ENCODE assay signal across 8 cellular contexts in the genomic region with DNA sequence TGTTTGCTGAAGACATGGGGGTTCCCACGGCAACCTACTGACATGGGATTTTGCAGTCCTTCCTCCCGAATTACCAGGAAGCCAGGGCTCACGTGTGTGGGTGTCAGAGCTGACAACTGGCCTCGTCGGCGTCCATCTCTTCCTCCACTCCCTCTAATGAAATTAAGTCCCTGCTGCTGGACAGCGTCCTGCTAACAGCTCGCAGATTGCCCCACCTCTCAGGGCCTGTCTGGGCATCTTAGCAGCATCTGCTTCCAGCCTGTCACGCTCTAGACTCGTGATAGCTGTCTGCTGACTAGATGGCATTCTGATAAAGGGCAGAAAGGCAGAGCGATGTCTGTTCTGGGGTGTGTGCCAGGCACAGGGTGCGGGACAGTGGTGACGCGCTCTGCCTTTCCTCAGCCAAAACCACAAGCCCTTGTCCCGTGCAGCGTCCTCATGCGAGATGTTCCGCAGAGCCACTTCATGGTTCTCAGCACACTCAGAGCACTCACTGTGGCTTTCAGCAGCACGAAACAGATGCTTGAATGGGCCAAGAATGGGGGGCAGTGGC.
DNase-seq lines count a peak whose midpoint lies in the region; ATAC-seq and TF ChIP-seq lines count a peak whose summit lies in the region.

No MANE protein-coding gene starts in this region.

- BruUV-seq in Panc1 (replicated peaks; lab: Mats Ljungman, UMichigan) = no TSS peak

- 44 to 59% methylated on average over 19 of the region's 19 CpGs for WGBS in sigmoid colon, 2 donors
- WGBS in H9 (ENCODE audit: extremely low coverage, insufficient read length, low lambda C conversion rate) = no CpG with 5 or more reads among the region's 19 CpGs

- ATAC-seq in Panc1 = peak; percentile 32; the same call in 1 of the 2 replicates
- ATAC-seq in activated naive CD8-positive, alpha-beta T cell treated with anti-CD3 and anti-CD28 coated beads, Interleukin-2, amount 10 ng/mL, durations not matched to agents 7 days and 5 days (ENCODE audit: low read depth) = peak; percentile 82
- ATAC-seq in HG02798 (IDR thresholded peaks at IDR 0.05; ENCODE audit: poor library complexity, unreplicated experiment) = no peak

- no peak overlapping the region for H4K8ac ChIP-seq in H9 (replicated peaks; ENCODE audit: insufficient read length, low read depth, low read length)

- no peak for TF ChIP-seq POLR2A in sigmoid colon (IDR thresholded peaks at IDR 0.05)

- H3T11ph ChIP-seq in H9 (ENCODE audit: low read length) = no peak overlapping the region

- POLR2A ChIA-PET in Panc1 (lab: Charles Lee) = no interaction called here
- POLR2A ChIA-PET in activated naive CD8-positive, alpha-beta T cell treated with anti-CD3 and anti-CD28 coated beads, Interleukin-2, amount 10 ng/mL, durations not matched to agents 7 days and 5 days (lab: Charles Lee) = no interaction called here

- no peak overlapping the region for H2BK15ac ChIP-seq in H9 (ENCODE audit: low read depth, low read length)

- no peak overlapping the region for H3K4me2 ChIP-seq in H9 (ENCODE audit: insufficient read depth, insufficient read length, low read length)

- no peak overlapping the region for H3K14ac ChIP-seq in H9 (ENCODE audit: insufficient read depth, low read length)

- H3K4ac ChIP-seq in H9 (ENCODE audit: low read depth, low read length) = no peak overlapping the region

- H3K79me2 ChIP-seq in H9 (ENCODE audit: insufficient read depth, low read length) = no peaks in the 10 kb centered on the region

- CTCF ChIA-PET in Panc1 (lab: Charles Lee) = interaction anchor here (0.6 kb wide), 1 partner anchor 27 kb away, joined by 3 read pairs; no protein-coding TSS in a partner anchor

- DNase-seq in COLO829 (ENCODE audit: low spot score) = peak; percentile 83
- no peak for DNase-seq in Panc1 (ENCODE audit: low read depth, low spot score)
- peak; percentile 43 for DNase-seq in activated naive CD8-positive, alpha-beta T cell treated with anti-CD3 and anti-CD28 coated beads, Interleukin-2, amount 10 ng/mL, durations not matched to agents 7 days and 5 days
- peak; percentile 77 for DNase-seq in cardiac septum (ENCODE audit: low spot score)
- peak; percentile 95 for DNase-seq in sigmoid colon
- no peak for DNase-seq in MG63
- DNase-seq in H9 = no peak

- H3K9me3 Mint-ChIP-seq in activated naive CD8-positive, alpha-beta T cell treated with anti-CD3 and anti-CD28 coated beads, Interleukin-2, amount 10 ng/mL, durations not matched to agents 7 days and 5 days = peaks cover 17% of the 10 kb centered on the region
- 0 out of 5 replicates have a peak, but pooled peaks cover 0 to 2% of the 10 kb centered on the region in 2 experiments for H3K9me3 Mint-ChIP-seq in H9

- H3K36me3 Mint-ChIP-seq in activated naive CD8-positive, alpha-beta T cell treated with anti-CD3 and anti-CD28 coated beads, Interleukin-2, amount 10 ng/mL, durations not matched to agents 7 days and 5 days = peaks cover 23% of the 10 kb centered on the region
- H3K36me3 Mint-ChIP-seq in H9 (ENCODE audit: insufficient read depth in 1 of 3, low read depth in 3 of 3) = no peaks in the 10 kb centered on the region

- no peak for TF ChIP-seq CTCF in Panc1 (IDR thresholded peaks at IDR 0.05)
- TF ChIP-seq CTCF in sigmoid colon (IDR thresholded peaks at IDR 0.05) = no peak
- no peak for TF ChIP-seq CTCF in H9 (conservative IDR thresholded peaks at IDR 0.05)

- H2BK12ac ChIP-seq in H9 (ENCODE audit: insufficient read length, low read depth, low read length) = no peak overlapping the region

- H3K79me1 ChIP-seq in H9 (ENCODE audit: insufficient read depth, low read depth, low read length, poor library complexity, severe bottlenecking) = no peaks in the 10 kb centered on the region

- H3K27me3 Mint-ChIP-seq in activated naive CD8-positive, alpha-beta T cell treated with anti-CD3 and anti-CD28 coated beads, Interleukin-2, amount 10 ng/mL, durations not matched to agents 7 days and 5 days = no peaks in the 10 kb centered on the region
- H3K27me3 Mint-ChIP-seq in H9 (ENCODE audit: low read depth) = peaks cover 13% of the 10 kb centered on the region

- no peak overlapping the region for H3K18ac ChIP-seq in H9 (ENCODE audit: insufficient read length, low read depth, low read length)

- peaks cover 17% of the 10 kb centered on the region for H3K4me1 Mint-ChIP-seq in activated naive CD8-positive, alpha-beta T cell treated with anti-CD3 and anti-CD28 coated beads, Interleukin-2, amount 10 ng/mL, durations not matched to agents 7 days and 5 days
- peaks cover 20 to 29% of the 10 kb centered on the region in 2 experiments for H3K4me1 Mint-ChIP-seq in H9

- H3K4me1 ChIP-seq in Panc1 (ENCODE audit: control insufficient read depth, insufficient read depth, low read length) (peaks cover 16% of the 10 kb centered on the region), sigmoid colon (peaks cover 0 to 28% (median 9%) of the 10 kb centered on the region in 4 donors), H9 (ENCODE audit: insufficient read depth, low read length) (no peaks in the 10 kb centered on the region)

- no peak overlapping the region for H4K91ac ChIP-seq in H9 (ENCODE audit: insufficient read length, low read depth, low read length)

- intact Hi-C loops in Panc1 (cut with micrococcal nuclease; ENCODE audit: unreplicated experiment) (no loop called here), cardiac septum (cut with DNase I) (no loop called here), sigmoid colon (cut with DNase I) (loop anchor here (2.0 kb wide), 1 partner anchor 33 kb away; no protein-coding TSS in a partner anchor)

- no peak overlapping the region for H3K9ac ChIP-seq in H9 (ENCODE audit: extremely low read depth, insufficient read length, low read length)

- no peaks in the 10 kb centered on the region for H3K23me2 ChIP-seq in H9 (ENCODE audit: insufficient read length, low read depth, low read length, poor library complexity, severe bottlenecking)

- H4K20me1 ChIP-seq in H9 (ENCODE audit: control insufficient read depth, insufficient read depth, insufficient read length) = peaks cover 3% of the 10 kb centered on the region

- H2AK5ac ChIP-seq in H9 (ENCODE audit: insufficient read length, low read length) = no peak overlapping the region

- H3K27ac Mint-ChIP-seq in activated naive CD8-positive, alpha-beta T cell treated with anti-CD3 and anti-CD28 coated beads, Interleukin-2, amount 10 ng/mL, durations not matched to agents 7 days and 5 days = peak overlapping the region; percentile 60
- H3K27ac Mint-ChIP-seq in H9 = no peak overlapping the region; a peak in 1 of 7 replicates

- no peak overlapping the region for H3K56ac ChIP-seq in H9 (ENCODE audit: insufficient read length, low read depth, low read length)

- TF ChIP-seq EP300 in sigmoid colon (IDR thresholded peaks at IDR 0.05) = peak; percentile 73 to 96 (median 96)

- no peak overlapping the region for H3K4me3 ChIP-seq in Panc1 (ENCODE audit: low read depth in 2 of 2, low read length in 2 of 2)
- no peak overlapping the region for H3K4me3 ChIP-seq in sigmoid colon
- H3K4me3 ChIP-seq in MG63 = no peak overlapping the region

- no peak overlapping the region for H2BK5ac ChIP-seq in H9 (ENCODE audit: insufficient read length, low read length)

- H3K27ac ChIP-seq in Panc1 (ENCODE audit: low read length) (peak overlapping the region; percentile 67), sigmoid colon (peak overlapping the region in 2 of 4 donors; percentile 8 to 50), H9 (ENCODE audit: insufficient read length, low read depth, low read length) (no peak overlapping the region)

- H2AFZ ChIP-seq in H9 (ENCODE audit: low read length) = no peak overlapping the region

- no peak overlapping the region for H2BK120ac ChIP-seq in H9 (ENCODE audit: low read depth, low read length, poor library complexity, severe bottlenecking)

- in situ Hi-C loops in Panc1 (cut with HindIII; ENCODE audit: low pct_unique_long_range_greater_than_20kb, low sequenced_read_pairs) = no loop called here

- H3K27me3 ChIP-seq in Panc1 (ENCODE audit: control insufficient read depth, insufficient read depth, low read length) (no peaks in the 10 kb centered on the region), sigmoid colon (no peaks in the 10 kb centered on the region), MG63 (no peaks in the 10 kb centered on the region), H9 (ENCODE audit: insufficient read depth, low read length) (no peaks in the 10 kb centered on the region)

- H3K9me3 ChIP-seq in Panc1 (ENCODE audit: control insufficient read depth, insufficient read depth, low read depth, low read length) = no peaks in the 10 kb centered on the region
- H3K9me3 ChIP-seq in sigmoid colon = no peaks in the 10 kb centered on the region
- H3K9me3 ChIP-seq in MG63 = no peaks in the 10 kb centered on the region
- H3K9me3 ChIP-seq in H9 (ENCODE audit: control insufficient read depth, low read depth, low read length) = no peaks in the 10 kb centered on the region

- H3K36me3 ChIP-seq in Panc1 (ENCODE audit: control insufficient read depth, insufficient read depth, low read length) (no peaks in the 10 kb centered on the region), sigmoid colon (no peaks in the 10 kb centered on the region), MG63 (no peaks in the 10 kb centered on the region)

- no peak overlapping the region for H2BK20ac ChIP-seq in H9 (ENCODE audit: low read depth, low read length, poor library complexity, severe bottlenecking)

- no peak overlapping the region for H3K23ac ChIP-seq in H9 (ENCODE audit: insufficient read length, low read depth, low read length)

- no peak overlapping the region for H4K5ac ChIP-seq in H9 (ENCODE audit: insufficient read length, low read depth, low read length)

- peak overlapping the region; percentile 16 for H3K4me3 Mint-ChIP-seq in activated naive CD8-positive, alpha-beta T cell treated with anti-CD3 and anti-CD28 coated beads, Interleukin-2, amount 10 ng/mL, durations not matched to agents 7 days and 5 days
- H3K4me3 Mint-ChIP-seq in H9 = no peak overlapping the region

Comparison
In these comparisons a context has a peak if more than half of its experiments do, and no peak if none do; other contexts are left out.
1. DNase-seq: peak in COLO829 (single experiment), activated naive CD8-positive, alpha-beta T cell treated with anti-CD3 and anti-CD28 coated beads, Interleukin-2, amount 10 ng/mL, durations not matched to agents 7 days and 5 days (single experiment), cardiac septum (single experiment) and sigmoid colon (single experiment); none in Panc1 (single experiment), MG63 (single experiment) and H9 (single experiment).